ENCODE assay signal across 1 cellular context in the genomic region with DNA sequence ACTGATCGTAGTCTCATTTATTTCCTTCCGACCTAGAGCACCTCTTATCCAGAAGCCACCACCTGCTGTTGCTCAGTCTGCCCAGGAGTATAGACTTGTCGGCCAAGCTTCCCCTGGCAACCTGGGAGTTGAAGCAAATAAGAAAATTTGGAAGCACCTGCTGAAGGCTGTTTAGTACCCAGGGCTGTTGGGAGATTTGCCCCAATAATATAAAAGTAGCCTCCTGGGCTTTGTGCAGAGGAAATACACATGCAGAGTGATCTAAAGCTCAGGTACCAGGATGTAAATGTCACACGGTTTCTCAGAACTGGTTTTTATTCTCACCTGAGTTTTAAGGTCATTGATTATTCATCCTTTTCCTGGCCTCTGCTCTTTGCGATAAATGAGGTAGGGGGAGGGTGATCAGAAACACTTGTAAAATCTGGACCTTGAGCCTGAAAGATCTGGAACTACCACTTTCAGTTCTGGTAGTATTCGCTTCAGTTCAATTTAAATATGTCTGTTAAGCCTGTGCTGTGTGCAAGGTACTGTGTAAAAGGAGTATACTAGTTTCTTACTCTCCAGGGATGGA.
A peak's percentile ranks its signal among the peaks of the same experiment; 100 is the strongest.
TF ChIP-seq lines count a peak whose summit lies in the region.

No MANE protein-coding gene starts in this region.

TF ChIP-seq in K562, 482 proteins besides CTCF, POLR2A, EP300 and RAD21:
- TF ChIP-seq, protein P1, sequence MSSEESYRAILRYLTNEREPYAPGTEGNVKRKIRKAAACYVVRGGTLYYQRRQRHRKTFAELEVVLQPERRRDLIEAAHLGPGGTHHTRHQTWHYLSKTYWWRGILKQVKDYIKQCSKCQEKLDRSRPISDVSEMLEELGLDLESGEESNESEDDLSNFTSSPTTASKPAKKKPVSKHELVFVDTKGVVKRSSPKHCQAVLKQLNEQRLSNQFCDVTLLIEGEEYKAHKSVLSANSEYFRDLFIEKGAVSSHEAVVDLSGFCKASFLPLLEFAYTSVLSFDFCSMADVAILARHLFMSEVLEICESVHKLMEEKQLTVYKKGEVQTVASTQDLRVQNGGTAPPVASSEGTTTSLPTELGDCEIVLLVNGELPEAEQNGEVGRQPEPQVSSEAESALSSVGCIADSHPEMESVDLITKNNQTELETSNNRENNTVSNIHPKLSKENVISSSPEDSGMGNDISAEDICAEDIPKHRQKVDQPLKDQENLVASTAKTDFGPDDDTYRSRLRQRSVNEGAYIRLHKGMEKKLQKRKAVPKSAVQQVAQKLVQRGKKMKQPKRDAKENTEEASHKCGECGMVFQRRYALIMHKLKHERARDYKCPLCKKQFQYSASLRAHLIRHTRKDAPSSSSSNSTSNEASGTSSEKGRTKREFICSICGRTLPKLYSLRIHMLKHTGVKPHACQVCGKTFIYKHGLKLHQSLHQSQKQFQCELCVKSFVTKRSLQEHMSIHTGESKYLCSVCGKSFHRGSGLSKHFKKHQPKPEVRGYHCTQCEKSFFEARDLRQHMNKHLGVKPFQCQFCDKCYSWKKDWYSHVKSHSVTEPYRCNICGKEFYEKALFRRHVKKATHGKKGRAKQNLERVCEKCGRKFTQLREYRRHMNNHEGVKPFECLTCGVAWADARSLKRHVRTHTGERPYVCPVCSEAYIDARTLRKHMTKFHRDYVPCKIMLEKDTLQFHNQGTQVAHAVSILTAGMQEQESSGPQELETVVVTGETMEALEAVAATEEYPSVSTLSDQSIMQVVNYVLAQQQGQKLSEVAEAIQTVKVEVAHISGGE (CRISPR knock-in tag; IDR thresholded peaks at IDR 0.05): peak in 1 of 3 experiments; percentile 75; a peak in 2 of 6 replicates
- TF ChIP-seq TAF15 (IDR thresholded peaks at IDR 0.05; ENCODE audit: low read depth, low read length) (no peak), MAFF (IDR thresholded peaks at IDR 0.05; ENCODE audit: low read length) (no peak), L3MBTL2 (IDR thresholded peaks at IDR 0.05) (0 out of 2 replicates have a peak, but pooled peaks have one; percentile 5), TBP (optimal IDR thresholded peaks at IDR 0.05; ENCODE audit: low read depth, low read length) (no peak), SMAD4 (CRISPR knock-in tag; conservative IDR thresholded peaks at IDR 0.05) (peak; percentile 45; the same call in 1 of the 2 replicates), HMG20A (CRISPR knock-in tag; conservative IDR thresholded peaks at IDR 0.05) (no peak), SMARCE1 (IDR thresholded peaks at IDR 0.05) (0 out of 2 replicates have a peak, but pooled peaks have one; percentile 13)
- TF ChIP-seq, protein P2, sequence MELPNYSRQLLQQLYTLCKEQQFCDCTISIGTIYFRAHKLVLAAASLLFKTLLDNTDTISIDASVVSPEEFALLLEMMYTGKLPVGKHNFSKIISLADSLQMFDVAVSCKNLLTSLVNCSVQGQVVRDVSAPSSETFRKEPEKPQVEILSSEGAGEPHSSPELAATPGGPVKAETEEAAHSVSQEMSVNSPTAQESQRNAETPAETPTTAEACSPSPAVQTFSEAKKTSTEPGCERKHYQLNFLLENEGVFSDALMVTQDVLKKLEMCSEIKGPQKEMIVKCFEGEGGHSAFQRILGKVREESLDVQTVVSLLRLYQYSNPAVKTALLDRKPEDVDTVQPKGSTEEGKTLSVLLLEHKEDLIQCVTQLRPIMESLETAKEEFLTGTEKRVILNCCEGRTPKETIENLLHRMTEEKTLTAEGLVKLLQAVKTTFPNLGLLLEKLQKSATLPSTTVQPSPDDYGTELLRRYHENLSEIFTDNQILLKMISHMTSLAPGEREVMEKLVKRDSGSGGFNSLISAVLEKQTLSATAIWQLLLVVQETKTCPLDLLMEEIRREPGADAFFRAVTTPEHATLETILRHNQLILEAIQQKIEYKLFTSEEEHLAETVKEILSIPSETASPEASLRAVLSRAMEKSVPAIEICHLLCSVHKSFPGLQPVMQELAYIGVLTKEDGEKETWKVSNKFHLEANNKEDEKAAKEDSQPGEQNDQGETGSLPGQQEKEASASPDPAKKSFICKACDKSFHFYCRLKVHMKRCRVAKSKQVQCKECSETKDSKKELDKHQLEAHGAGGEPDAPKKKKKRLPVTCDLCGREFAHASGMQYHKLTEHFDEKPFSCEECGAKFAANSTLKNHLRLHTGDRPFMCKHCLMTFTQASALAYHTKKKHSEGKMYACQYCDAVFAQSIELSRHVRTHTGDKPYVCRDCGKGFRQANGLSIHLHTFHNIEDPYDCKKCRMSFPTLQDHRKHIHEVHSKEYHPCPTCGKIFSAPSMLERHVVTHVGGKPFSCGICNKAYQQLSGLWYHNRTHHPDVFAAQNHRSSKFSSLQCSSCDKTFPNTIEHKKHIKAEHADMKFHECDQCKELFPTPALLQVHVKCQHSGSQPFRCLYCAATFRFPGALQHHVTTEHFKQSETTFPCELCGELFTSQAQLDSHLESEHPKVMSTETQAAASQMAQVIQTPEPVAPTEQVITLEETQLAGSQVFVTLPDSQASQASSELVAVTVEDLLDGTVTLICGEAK (IDR thresholded peaks at IDR 0.05): 0 out of 2 replicates have a peak, but pooled peaks have one; percentile 10
- TF ChIP-seq, protein P2 (CRISPR knock-in tag; IDR thresholded peaks at IDR 0.05): no peak
- TF ChIP-seq, protein P3, sequence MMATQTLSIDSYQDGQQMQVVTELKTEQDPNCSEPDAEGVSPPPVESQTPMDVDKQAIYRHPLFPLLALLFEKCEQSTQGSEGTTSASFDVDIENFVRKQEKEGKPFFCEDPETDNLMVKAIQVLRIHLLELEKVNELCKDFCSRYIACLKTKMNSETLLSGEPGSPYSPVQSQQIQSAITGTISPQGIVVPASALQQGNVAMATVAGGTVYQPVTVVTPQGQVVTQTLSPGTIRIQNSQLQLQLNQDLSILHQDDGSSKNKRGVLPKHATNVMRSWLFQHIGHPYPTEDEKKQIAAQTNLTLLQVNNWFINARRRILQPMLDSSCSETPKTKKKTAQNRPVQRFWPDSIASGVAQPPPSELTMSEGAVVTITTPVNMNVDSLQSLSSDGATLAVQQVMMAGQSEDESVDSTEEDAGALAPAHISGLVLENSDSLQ (IDR thresholded peaks at IDR 0.05): 0 out of 2 replicates have a peak, but pooled peaks have one; percentile 0
- TF ChIP-seq, protein P4, sequence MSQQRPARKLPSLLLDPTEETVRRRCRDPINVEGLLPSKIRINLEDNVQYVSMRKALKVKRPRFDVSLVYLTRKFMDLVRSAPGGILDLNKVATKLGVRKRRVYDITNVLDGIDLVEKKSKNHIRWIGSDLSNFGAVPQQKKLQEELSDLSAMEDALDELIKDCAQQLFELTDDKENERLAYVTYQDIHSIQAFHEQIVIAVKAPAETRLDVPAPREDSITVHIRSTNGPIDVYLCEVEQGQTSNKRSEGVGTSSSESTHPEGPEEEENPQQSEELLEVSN (IDR thresholded peaks at IDR 0.05; ENCODE audit: borderline replicate concordance in 1 of 2, extremely low read depth in 1 of 2, insufficient read depth in 1 of 2, insufficient read length in 1 of 2, low read depth in 1 of 2, low read length in 1 of 2, poor library complexity in 1 of 2, severe bottlenecking in 1 of 2): peak in 1 of 2 experiments; percentile 5
